In genomic region chr7:102216573-102217314, GRCh38 we compare ENCODE assay signal across 18 cellular contexts.
DNase-seq lines count a peak whose midpoint lies in the region; ATAC-seq and TF ChIP-seq lines count a peak whose summit lies in the region.
"Had no signal": no experiment of that assay in that cellular context is flagged by ENCODE, and none has a peak within 500 bp of the region (broad histone marks: within the 10 kb centered on the region; RNA-seq: fewer than 3 reads in every experiment).

No MANE protein-coding gene starts in this region.

- H2AK5ac ChIP-seq in trophoblast cell (ENCODE audit: low read length), result no peak overlapping the region

- no peaks in the 10 kb centered on the region for H3K27me3 Mint-ChIP-seq in activated naive CD4-positive, alpha-beta T cell treated with anti-CD3 and anti-CD28 coated beads, Interleukin-2, amount 50 U/mL, for 24 hours
- no peaks in the 10 kb centered on the region for H3K27me3 Mint-ChIP-seq in activated T-helper 17 cell treated with anti-CD3 and anti-CD28 coated beads, Interleukin-2, amount 50 U/mL, for 72 hours
- no peaks in the 10 kb centered on the region for H3K27me3 Mint-ChIP-seq in mesothelial cell of epicardium (ENCODE audit: low read depth)

- H3K4me1 ChIP-seq in trophoblast cell (ENCODE audit: control insufficient read depth in 1 of 2, insufficient read depth in 2 of 2, low read length in 2 of 2), result no peaks in the 10 kb centered on the region
- no peaks in the 10 kb centered on the region for H3K4me1 ChIP-seq in lower lobe of right lung

- H3K4me3 ChIP-seq in trophoblast cell (ENCODE audit: low read depth, low read length) (no peak overlapping the region), lower lobe of right lung (no peak overlapping the region)

- no peaks in the 10 kb centered on the region for H3K9me3 Mint-ChIP-seq in activated naive CD4-positive, alpha-beta T cell treated with anti-CD3 and anti-CD28 coated beads, Interleukin-2, amount 50 U/mL, for 24 hours
- H3K9me3 Mint-ChIP-seq in activated T-helper 17 cell treated with anti-CD3 and anti-CD28 coated beads, Interleukin-2, amount 50 U/mL, for 72 hours, result no peaks in the 10 kb centered on the region
- no peaks in the 10 kb centered on the region for H3K9me3 Mint-ChIP-seq in mesothelial cell of epicardium

- H3K9me3 ChIP-seq in trophoblast cell (ENCODE audit: insufficient read depth, low read depth, low read length), result no peaks in the 10 kb centered on the region
- H3K9me3 ChIP-seq in lower lobe of right lung, result no peaks in the 10 kb centered on the region

- H3K36me3 Mint-ChIP-seq in activated naive CD4-positive, alpha-beta T cell treated with anti-CD3 and anti-CD28 coated beads, Interleukin-2, amount 50 U/mL, for 24 hours, result peaks cover 11% of the 10 kb centered on the region
- peaks cover 5% of the 10 kb centered on the region for H3K36me3 Mint-ChIP-seq in activated T-helper 17 cell treated with anti-CD3 and anti-CD28 coated beads, Interleukin-2, amount 50 U/mL, for 72 hours (ENCODE audit: low read depth)
- peaks cover 33% of the 10 kb centered on the region for H3K36me3 Mint-ChIP-seq in mesothelial cell of epicardium

- H2BK5ac ChIP-seq in trophoblast cell (ENCODE audit: low read depth, low read length, poor library complexity), result no peak overlapping the region

- no peak overlapping the region for H3K14ac ChIP-seq in trophoblast cell (ENCODE audit: low read length)

- H3K79me2 ChIP-seq in trophoblast cell (ENCODE audit: control insufficient read depth, insufficient read depth, low read length, poor library complexity), result no peaks in the 10 kb centered on the region

- no peak overlapping the region for H3K23ac ChIP-seq in trophoblast cell (ENCODE audit: low read length)

- no peaks in the 10 kb centered on the region for H3K79me1 ChIP-seq in trophoblast cell (ENCODE audit: low read length)

- intact Hi-C loops in lower lobe of right lung (cut with DNase I), result no loop called here

- peaks cover 11 to 22% of the 10 kb centered on the region in 2 experiments for H3K36me3 ChIP-seq in trophoblast cell (ENCODE audit: control insufficient read depth in 1 of 2, insufficient read depth in 2 of 2, low read length in 2 of 2)
- H3K36me3 ChIP-seq in lower lobe of right lung, result peaks cover 26% of the 10 kb centered on the region

- no peak overlapping the region for H4K91ac ChIP-seq in trophoblast cell (ENCODE audit: low read depth, low read length)

- H3K4me2 ChIP-seq in trophoblast cell (ENCODE audit: low read length), result no peak overlapping the region

- H3K18ac ChIP-seq in trophoblast cell (ENCODE audit: low read length), result no peak overlapping the region

- H4K8ac ChIP-seq in trophoblast cell (ENCODE audit: low read depth, low read length), result no peak overlapping the region

- H3K4ac ChIP-seq in trophoblast cell (ENCODE audit: low read depth, low read length), result no peak overlapping the region

- H3K27ac ChIP-seq in trophoblast cell (ENCODE audit: low read depth, low read length) (no peak overlapping the region), lower lobe of right lung (no peak overlapping the region)
- H3K27ac ChIP-seq: C4-2B had no signal

- H3K9ac ChIP-seq in trophoblast cell (ENCODE audit: low read length), result no peak overlapping the region

- no peak overlapping the region for H3K4me3 Mint-ChIP-seq in activated naive CD4-positive, alpha-beta T cell treated with anti-CD3 and anti-CD28 coated beads, Interleukin-2, amount 50 U/mL, for 24 hours
- H3K4me3 Mint-ChIP-seq in activated T-helper 17 cell treated with anti-CD3 and anti-CD28 coated beads, Interleukin-2, amount 50 U/mL, for 72 hours, result no peak overlapping the region
- H3K4me3 Mint-ChIP-seq in mesothelial cell of epicardium, result no peak overlapping the region

- no peaks in the 10 kb centered on the region for H3K4me1 Mint-ChIP-seq in activated naive CD4-positive, alpha-beta T cell treated with anti-CD3 and anti-CD28 coated beads, Interleukin-2, amount 50 U/mL, for 24 hours
- peaks cover 5% of the 10 kb centered on the region for H3K4me1 Mint-ChIP-seq in activated T-helper 17 cell treated with anti-CD3 and anti-CD28 coated beads, Interleukin-2, amount 50 U/mL, for 72 hours
- peaks cover 6% of the 10 kb centered on the region for H3K4me1 Mint-ChIP-seq in mesothelial cell of epicardium

- H4K12ac ChIP-seq in trophoblast cell (ENCODE audit: low read depth, low read length), result no peak overlapping the region

- no peak for ATAC-seq in activated T-helper 17 cell treated with anti-CD3 and anti-CD28 coated beads, Interleukin-2, amount 50 U/mL, for 72 hours (replicated peaks)
- no peak for ATAC-seq in lower lobe of right lung
- ATAC-seq: PC-3 had no signal

- no CpG with 5 or more reads among the region's 8 CpGs for WGBS in trophoblast cell (ENCODE audit: extremely low coverage, insufficient coverage, insufficient read length)

- no peak overlapping the region for H2BK120ac ChIP-seq in trophoblast cell (ENCODE audit: insufficient read depth, low read length, poor library complexity)

- TF ChIP-seq CTCF in mesothelial cell of epicardium (IDR thresholded peaks at IDR 0.05; ENCODE audit: unreplicated experiment) (no peak), lower lobe of right lung (IDR thresholded peaks at IDR 0.05) (no peak)

- peak overlapping the region; percentile 89 for H3K27ac Mint-ChIP-seq in activated naive CD4-positive, alpha-beta T cell treated with anti-CD3 and anti-CD28 coated beads, Interleukin-2, amount 50 U/mL, for 24 hours
- H3K27ac Mint-ChIP-seq in activated T-helper 17 cell treated with anti-CD3 and anti-CD28 coated beads, Interleukin-2, amount 50 U/mL, for 72 hours, result peak overlapping the region; percentile 78
- H3K27ac Mint-ChIP-seq in mesothelial cell of epicardium, result peak overlapping the region; percentile 20

- H3K27me3 ChIP-seq in trophoblast cell (ENCODE audit: insufficient read depth, low read length) (no peaks in the 10 kb centered on the region), lower lobe of right lung (ENCODE audit: low read depth) (no peaks in the 10 kb centered on the region)

- DNase-seq in activated naive CD4-positive, alpha-beta T cell treated with anti-CD3 and anti-CD28 coated beads, Interleukin-2, amount 50 U/mL, for 16 hours, result no peak
- DNase-seq in mesothelial cell of epicardium (ENCODE audit: low spot score in 2 of 2, unreplicated experiment in 2 of 2) (no peak), NCI-H1048 (lab: John Stamatoyannopoulos, UW) (no peak), trophoblast cell (no peak), SHP77 treated with DMSO at 0.1 percent for 48 hours (lab: John Stamatoyannopoulos, UW) (no peak), lower lobe of right lung (no peak)
- DNase-seq: 8988T, DMS53, HCEC 1CT, KBM-7, NCI-H1092 treated with DMSO at 0.1 percent for 48 hours, NCI-H187, NCI-H446, NCI-H748 treated with DMSO at 0.1 percent for 48 hours, PC-3 had no signal

- no peak overlapping the region for H2AFZ ChIP-seq in trophoblast cell (ENCODE audit: insufficient read depth, low read length, poor library complexity)

- H2BK12ac ChIP-seq in trophoblast cell (ENCODE audit: low read length), result no peak overlapping the region

Comparison
In these comparisons a context has a peak if more than half of its experiments do, and no peak if none do; other contexts are left out.
1. H3K27ac Mint-ChIP-seq: peak in every context shown above with its lines; median percentile 89 in activated naive CD4-positive, alpha-beta T cell treated with anti-CD3 and anti-CD28 coated beads, Interleukin-2, amount 50 U/mL, for 24 hours; 78 in activated T-helper 17 cell treated with anti-CD3 and anti-CD28 coated beads, Interleukin-2, amount 50 U/mL, for 72 hours; 20 in mesothelial cell of epicardium.